In the genomic region with DNA sequence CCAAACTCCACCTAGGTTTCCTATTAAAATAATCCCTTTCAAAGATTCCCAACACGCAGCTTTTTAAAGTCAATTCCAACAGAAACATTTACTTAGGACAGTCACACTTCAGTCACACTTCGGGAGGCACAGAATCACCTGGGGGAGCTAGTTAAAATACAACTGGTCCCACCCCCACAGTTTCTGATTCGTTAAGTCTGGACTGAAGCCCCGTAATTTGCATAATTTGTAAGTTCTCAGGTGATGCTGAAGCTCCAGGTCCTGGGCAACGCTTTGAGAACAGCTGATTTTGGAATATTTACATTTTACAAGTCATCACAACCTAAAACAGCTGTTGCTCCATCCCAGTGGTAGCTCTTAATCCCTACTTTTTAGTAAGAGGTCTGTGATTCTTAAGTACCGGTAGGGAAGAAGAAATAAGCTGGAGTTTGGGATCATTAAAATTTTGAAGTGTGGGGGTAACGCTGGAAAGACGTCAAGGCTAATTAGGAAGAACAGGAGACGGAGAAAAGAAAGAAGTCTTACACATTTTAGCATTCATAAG, we compare ENCODE assay signal across 8 cellular contexts. TPM values are rescaled to one million over a fixed set of nuclear protein-coding genes. Genes with fewer than 3 reads are reported as not detected.
DNase-seq lines count a peak whose midpoint lies in the region; ATAC-seq, FAIRE-seq and TF ChIP-seq lines count a peak whose summit lies in the region.

No MANE protein-coding gene starts in this region.

- dilution Hi-C loops in keratinocyte (cut with MboI; ENCODE audit: extremely low pct_ligation_motif_present, low sequenced_read_pairs) = no loop called here

- POLR2A ChIA-PET in activated CD8-positive, alpha-beta T cell treated with anti-CD3 and anti-CD28 coated beads for 36 hours (lab: Charles Lee) = interaction anchor here (1.9 kb wide), 2 partner anchors 9 to 60 kb away, joined by 7 to 11 read pairs; a partner anchor contains a TSS

- H3K4me1 ChIP-seq in DND-41 (ENCODE audit: insufficient read depth, low read length) (peaks cover 36% of the 10 kb centered on the region), keratinocyte (ENCODE audit: control insufficient read depth, extremely low read depth, insufficient read depth, low read length) (peaks cover 32% of the 10 kb centered on the region), thyroid gland (peaks cover 15 to 19% of the 10 kb centered on the region in 2 donors)

- H3K4me2 ChIP-seq in DND-41 (ENCODE audit: insufficient read depth, low read length) = peak overlapping the region; percentile 76
- H3K4me2 ChIP-seq in keratinocyte (ENCODE audit: control insufficient read depth, extremely low read depth, insufficient read depth, low read depth, low read length) = peak overlapping the region; percentile 89

- TF ChIP-seq CTCF in DND-41 (IDR thresholded peaks at IDR 0.05; ENCODE audit: borderline replicate concordance, extremely low read depth, low read length, poor library complexity, severe bottlenecking) (no peak), keratinocyte (optimal IDR thresholded peaks at IDR 0.05 in 1 of 3, IDR thresholded peaks at IDR 0.05 in 1 of 3, conservative IDR thresholded peaks at IDR 0.05 in 1 of 3; ENCODE audit: extremely low read depth in 1 of 3, insufficient read depth in 2 of 3, low read length in 3 of 3) (no peak), thyroid gland (IDR thresholded peaks at IDR 0.05) (no peak)
- no peak for TF ChIP-seq CTCF in activated CD8-positive, alpha-beta T cell treated with anti-CD3 and anti-CD28 coated beads for 36 hours (IDR thresholded peaks at IDR 0.05)

- FAIRE-seq in keratinocyte (lab: Jason Lieb, UNC) = peak; percentile 62

- H3K27ac ChIP-seq in DND-41 (ENCODE audit: low read length) (peak overlapping the region; percentile 71; the same call in 1 of the 2 replicates), keratinocyte (ENCODE audit: control insufficient read depth, insufficient read depth, low read length) (peak overlapping the region; percentile 13), thyroid gland (no peak overlapping the region)

- peaks cover 66% of the 10 kb centered on the region for H3K79me2 ChIP-seq in DND-41 (ENCODE audit: insufficient read depth, low read length)
- peaks cover 39% of the 10 kb centered on the region for H3K79me2 ChIP-seq in keratinocyte (ENCODE audit: control insufficient read depth, insufficient read depth, low read length)

- WGBS in thyroid gland, 2 donors = 11 to 13% methylated on average over 9 of the region's 9 CpGs

- no peak for TF ChIP-seq POLR2A in thyroid gland (IDR thresholded peaks at IDR 0.05)

- H3K27me3 Mint-ChIP-seq in activated CD8-positive, alpha-beta T cell treated with anti-CD3 and anti-CD28 coated beads for 36 hours = peaks cover 1% of the 10 kb centered on the region

- no peak for DNase-seq in DND-41
- peak; percentile 12 for DNase-seq in activated CD8-positive, alpha-beta T cell treated with anti-CD3 and anti-CD28 coated beads for 36 hours
- no peak for DNase-seq in keratinocyte (ENCODE audit: low read depth, low spot score)
- DNase-seq in thyroid gland = peak; percentile 13 to 20
- DNase-seq in SKM-1 (lab: John Stamatoyannopoulos, UW; ENCODE audit: unreplicated experiment) = no peak

- peaks cover 5% of the 10 kb centered on the region for H3K36me3 ChIP-seq in DND-41 (ENCODE audit: insufficient read depth, low read length)
- no peaks in the 10 kb centered on the region for H3K36me3 ChIP-seq in keratinocyte (ENCODE audit: control insufficient read depth in 2 of 2, extremely low read depth in 1 of 2, insufficient read depth in 2 of 2, low read length in 2 of 2)
- H3K36me3 ChIP-seq in thyroid gland = no peaks in the 10 kb centered on the region

- H3K9me1 ChIP-seq in keratinocyte (ENCODE audit: control insufficient read depth, extremely low read depth, insufficient read depth, low read length) = no peaks in the 10 kb centered on the region

- peaks cover 36% of the 10 kb centered on the region for H3K4me1 Mint-ChIP-seq in activated CD8-positive, alpha-beta T cell treated with anti-CD3 and anti-CD28 coated beads for 36 hours (ENCODE audit: low read depth)

- ATAC-seq in DND-41 (ENCODE audit: insufficient read depth, low read depth) (no peak), HG03159 (IDR thresholded peaks at IDR 0.05; ENCODE audit: unreplicated experiment) (peak; percentile 23), HG03175 (IDR thresholded peaks at IDR 0.05; ENCODE audit: unreplicated experiment) (no peak), GM18868 (IDR thresholded peaks at IDR 0.05; ENCODE audit: unreplicated experiment) (no peak)
- ATAC-seq in activated CD8-positive, alpha-beta T cell treated with anti-CD3 and anti-CD28 coated beads for 36 hours = no peak

- CTCF ChIA-PET in activated CD8-positive, alpha-beta T cell treated with anti-CD3 and anti-CD28 coated beads for 36 hours (lab: Charles Lee) = interaction anchor here (1.0 to 2.1 kb wide), 3 partner anchors 22 to 113 kb away, joined by 3 to 7 read pairs (median 3); no protein-coding TSS in a partner anchor

- peak overlapping the region; percentile 6 for H3K27ac Mint-ChIP-seq in activated CD8-positive, alpha-beta T cell treated with anti-CD3 and anti-CD28 coated beads for 36 hours

- no peaks in the 10 kb centered on the region for H3K36me3 Mint-ChIP-seq in activated CD8-positive, alpha-beta T cell treated with anti-CD3 and anti-CD28 coated beads for 36 hours (ENCODE audit: low read depth)

- H3K9me3 ChIP-seq in DND-41 (ENCODE audit: insufficient read depth, low read length, severe bottlenecking) (no peaks in the 10 kb centered on the region), keratinocyte (ENCODE audit: control insufficient read depth, low read depth, low read length) (no peaks in the 10 kb centered on the region), thyroid gland (no peaks in the 10 kb centered on the region)

- H3K9ac ChIP-seq in DND-41 (ENCODE audit: low read depth, low read length) (peak overlapping the region; percentile 78), keratinocyte (ENCODE audit: control insufficient read depth, extremely low read depth, insufficient read depth, low read length) (peak overlapping the region; percentile 83)

- H3K9me3 Mint-ChIP-seq in activated CD8-positive, alpha-beta T cell treated with anti-CD3 and anti-CD28 coated beads for 36 hours = no peaks in the 10 kb centered on the region

- intact Hi-C loops in activated CD8-positive, alpha-beta T cell treated with anti-CD3 and anti-CD28 coated beads for 36 hours (cut with micrococcal nuclease) = no loop called here
- intact Hi-C loops in thyroid gland (cut with DNase I) = loop anchor here (10.0 kb wide), 1 partner anchor 60 kb away; a partner anchor contains a TSS

- no peaks in the 10 kb centered on the region for H3K27me3 ChIP-seq in DND-41 (ENCODE audit: insufficient read depth, low read length, poor library complexity)
- no peaks in the 10 kb centered on the region for H3K27me3 ChIP-seq in keratinocyte (ENCODE audit: control insufficient read depth, extremely low read depth, insufficient read depth, low read length)
- no peaks in the 10 kb centered on the region for H3K27me3 ChIP-seq in thyroid gland

- H2AFZ ChIP-seq in DND-41 (ENCODE audit: low read depth, low read length) (peak overlapping the region; percentile 87), keratinocyte (ENCODE audit: control insufficient read depth, low read length) (no peak overlapping the region)

- H4K20me1 ChIP-seq in DND-41 (ENCODE audit: insufficient read depth, low read length) = peaks cover 12% of the 10 kb centered on the region; the same call in 1 of the 2 replicates
- no peaks in the 10 kb centered on the region for H4K20me1 ChIP-seq in keratinocyte (ENCODE audit: control insufficient read depth, extremely low read depth, insufficient read depth, low read length)

- peak overlapping the region; percentile 48 to 76; a peak in 3 of 4 replicates for H3K4me3 ChIP-seq in DND-41 (ENCODE audit: low read depth in 1 of 2, low read length in 2 of 2)
- H3K4me3 ChIP-seq in keratinocyte (ENCODE audit: control insufficient read depth in 2 of 3, extremely low read depth in 1 of 3, insufficient read depth in 2 of 3, low read depth in 1 of 3, low read length in 3 of 3) = peak overlapping the region; percentile 93 to 99 (median 95)
- peak overlapping the region in 2 of 3 donors; percentile 78 to 98 for H3K4me3 ChIP-seq in thyroid gland (replicated peaks in 1 of 3)

- H3K4me3 Mint-ChIP-seq in activated CD8-positive, alpha-beta T cell treated with anti-CD3 and anti-CD28 coated beads for 36 hours = peak overlapping the region; percentile 89

RNA-seq across cellular contexts. Expression of a gene that starts 1.2 kb away (rescaled TPM):
- 10 to 100 TPM; 40.2 to 47.7 TPM for total RNA-seq in activated CD8-positive, alpha-beta T cell treated with anti-CD3 and anti-CD28 coated beads for 36 hours
- polyA plus RNA-seq in keratinocyte = 9.9 to 18.8 TPM (median 12.7 TPM) in 3 replicates
- 26.2 TPM for polyA plus RNA-seq in keratinocyte (2011; ENCODE audit: low read depth)
- 10.3 and 17.0 TPM in 2 replicates for polyA plus RNA-seq in keratinocyte (2011; cell fraction: cytosol; rRNA removed)
- polyA plus RNA-seq in keratinocyte (2011; cell fraction: nucleus; rRNA removed) = 18.3 and 22.2 TPM in 2 replicates
- 11.5 and 26.4 TPM in 2 replicates for polyA plus RNA-seq in keratinocyte (2012; ENCODE audit: low replicate concordance)
- polyA minus RNA-seq in keratinocyte = 21.6 to 50.5 TPM (median 24.4 TPM) in 3 replicates
- polyA minus RNA-seq in keratinocyte (2011; cell fraction: cytosol; rRNA and poly(A)+ RNA removed) = 18.8 TPM
- 22.4 and 40.6 TPM in 2 replicates for polyA minus RNA-seq in keratinocyte (2011; cell fraction: nucleus; rRNA and poly(A)+ RNA removed)
- 10 to 100 TPM; 45.1 to 58.2 (median 51.3) TPM for total RNA-seq in thyroid gland

Comparison
In these comparisons a context has a peak if more than half of its experiments do, and no peak if none do; other contexts are left out.
1. DNase-seq: peak in activated CD8-positive, alpha-beta T cell treated with anti-CD3 and anti-CD28 coated beads for 36 hours (single experiment) and thyroid gland (2 of 2); none in DND-41 (single experiment), keratinocyte (single experiment) and SKM-1 (single experiment).
2. H3K27ac ChIP-seq: peak in DND-41 (single experiment) and keratinocyte (single experiment); none in thyroid gland (0 of 3).
3. Peak in every context shown above with its lines, with median percentiles within 50 percentile points of each other: H3K4me3 ChIP-seq.